16 cellular contexts compared by ENCODE assay signal in genomic region chr6:134238960-134239795, GRCh38.
A peak's percentile ranks its signal among the peaks of the same experiment; 100 is the strongest.
DNase-seq lines count a peak whose midpoint lies in the region; ATAC-seq, FAIRE-seq and TF ChIP-seq lines count a peak whose summit lies in the region.
"Had no signal": no experiment of that assay in that cellular context is flagged by ENCODE, and none has a peak within 500 bp of the region (broad histone marks: within the 10 kb centered on the region; RNA-seq: fewer than 3 reads in every experiment).

No MANE protein-coding gene starts in this region.

- no peak for DNase-seq in HepG2 (ENCODE audit: low spot score)
- no peak for DNase-seq in right lobe of liver
- DNase-seq in activated CD4-positive, alpha-beta memory T cell treated with anti-CD3 and anti-CD28 coated beads for 36 hours = no peak
- peak; percentile 35 for DNase-seq in fibroblast of pulmonary artery (ENCODE audit: low read depth)
- peak in 2 of 49 donors; percentile 16 to 49 for DNase-seq in substantia nigra (lab: John Stamatoyannopoulos, UW)
- no peak for DNase-seq in mesenchymal stem cell
- no peak for DNase-seq in GM19238 (ENCODE audit: insufficient read length, low spot score)
- DNase-seq: effector CD4-positive, alpha-beta T cell; foreskin melanocyte; GOT3; T-helper 9 cell; testis had no signal

- H2AFZ ChIP-seq in HepG2 (ENCODE audit: low read length) = peak overlapping the region; percentile 2
- H2AFZ ChIP-seq in mesenchymal stem cell (ENCODE audit: low read depth, low read length) = no peak overlapping the region

- H3K36me3 ChIP-seq in HepG2 (replicated peaks in 1 of 2; ENCODE audit: control insufficient read depth in 1 of 2, insufficient read depth in 2 of 2, low read length in 2 of 2) (no peaks in the 10 kb centered on the region), right lobe of liver (no peaks in the 10 kb centered on the region), mesenchymal stem cell (ENCODE audit: control insufficient read depth in 1 of 2, insufficient read depth in 2 of 2, low read depth in 1 of 2, low read length in 2 of 2) (no peaks in the 10 kb centered on the region)

- FAIRE-seq in HepG2 (lab: Jason Lieb, UNC) = no peak
- FAIRE-seq: islet of Langerhans had no signal

- H3K36me3 Mint-ChIP-seq in activated CD4-positive, alpha-beta memory T cell treated with anti-CD3 and anti-CD28 coated beads for 36 hours = peaks cover 2% of the 10 kb centered on the region

- no peak for TF ChIP-seq CTCF in HepG2 (CRISPR knock-in tag; IDR thresholded peaks at IDR 0.05)
- no peak for TF ChIP-seq CTCF in right lobe of liver (IDR thresholded peaks at IDR 0.05)
- TF ChIP-seq CTCF in fibroblast of pulmonary artery (IDR thresholded peaks at IDR 0.05; ENCODE audit: low read length, missing control alignments) = no peak

- H3K4ac ChIP-seq in mesenchymal stem cell (ENCODE audit: low read depth in 1 of 2, low read length in 2 of 2) = no peak overlapping the region

- H3K27ac Mint-ChIP-seq in activated CD4-positive, alpha-beta memory T cell treated with anti-CD3 and anti-CD28 coated beads for 36 hours = peak overlapping the region; percentile 71

- no peak overlapping the region for H2BK15ac ChIP-seq in mesenchymal stem cell (ENCODE audit: low read depth, poor library complexity, severe bottlenecking)

- H3K4me1 ChIP-seq in HepG2 (ENCODE audit: insufficient read depth, low read length) (peaks cover 28% of the 10 kb centered on the region), right lobe of liver (no peaks in the 10 kb centered on the region), mesenchymal stem cell (ENCODE audit: control insufficient read depth, insufficient read depth, low read depth, low read length) (peaks cover 7% of the 10 kb centered on the region)
- H3K4me1 ChIP-seq: BLaER1, testis had no signal

- H3K4me1 Mint-ChIP-seq in activated CD4-positive, alpha-beta memory T cell treated with anti-CD3 and anti-CD28 coated beads for 36 hours (ENCODE audit: low read depth) = peaks cover 46% of the 10 kb centered on the region

- POLR2A ChIA-PET in HepG2 (lab: Yijun Ruan, JAX) = no interaction called here
- POLR2A ChIA-PET in activated CD4-positive, alpha-beta memory T cell treated with anti-CD3 and anti-CD28 coated beads for 36 hours (lab: Charles Lee) = no interaction called here

- no peaks in the 10 kb centered on the region for H3K27me3 Mint-ChIP-seq in activated CD4-positive, alpha-beta memory T cell treated with anti-CD3 and anti-CD28 coated beads for 36 hours

- no peak for TF ChIP-seq EP300 in HepG2 (IDR thresholded peaks at IDR 0.05; ENCODE audit: low read depth in 2 of 2, low read length in 2 of 2)
- no peak for TF ChIP-seq EP300 in HepG2 (CRISPR knock-in tag; IDR thresholded peaks at IDR 0.05; ENCODE audit: borderline replicate concordance)

- TF ChIP-seq RAD21 in HepG2 (CRISPR knock-in tag; IDR thresholded peaks at IDR 0.05) = no peak

- no peak overlapping the region for H3K14ac ChIP-seq in mesenchymal stem cell (ENCODE audit: low read length in 2 of 2)

- H3K79me1 ChIP-seq in mesenchymal stem cell (replicated peaks; ENCODE audit: low read length, poor library complexity, severe bottlenecking) = no peaks in the 10 kb centered on the region

- ATAC-seq in HepG2 = no peak
- no peak for ATAC-seq in right lobe of liver
- ATAC-seq in HG02870 (IDR thresholded peaks at IDR 0.05; ENCODE audit: unreplicated experiment) = no peak
- ATAC-seq: Panc1 had no signal

- peaks cover 3% of the 10 kb centered on the region for H3K9me3 Mint-ChIP-seq in activated CD4-positive, alpha-beta memory T cell treated with anti-CD3 and anti-CD28 coated beads for 36 hours

- no peaks in the 10 kb centered on the region for H4K20me1 ChIP-seq in HepG2 (ENCODE audit: insufficient read depth, low read length)
- H4K20me1 ChIP-seq: BLaER1 had no signal

- no peaks in the 10 kb centered on the region for H3K79me2 ChIP-seq in HepG2 (ENCODE audit: insufficient read depth, low read length)

- in situ Hi-C loops in HepG2 (cut with HindIII; ENCODE audit: extremely low pct_ligation_motif_present, low pct_unique_long_range_greater_than_20kb) = no loop called here

- no peak overlapping the region for H3K4me3 Mint-ChIP-seq in activated CD4-positive, alpha-beta memory T cell treated with anti-CD3 and anti-CD28 coated beads for 36 hours

- intact Hi-C loops in HepG2 (cut with micrococcal nuclease; ENCODE audit: unreplicated experiment) = no loop called here
- intact Hi-C loops in right lobe of liver (cut with DNase I) = no loop called here
- intact Hi-C loops in activated CD4-positive, alpha-beta memory T cell treated with anti-CD3 and anti-CD28 coated beads for 36 hours (cut with micrococcal nuclease) = loop anchor here (5.0 kb wide), 1 partner anchor 42 kb away; no protein-coding TSS in a partner anchor

- H2BK120ac ChIP-seq in mesenchymal stem cell (ENCODE audit: low read depth, low read length) = no peak overlapping the region

- no peak overlapping the region for H2BK5ac ChIP-seq in mesenchymal stem cell (ENCODE audit: low read depth, low read length, poor library complexity, severe bottlenecking)

- H3K23ac ChIP-seq in mesenchymal stem cell (ENCODE audit: low read length in 2 of 2) = no peak overlapping the region

- TF ChIP-seq POLR2A in HepG2 (IDR thresholded peaks at IDR 0.05; ENCODE audit: insufficient read depth in 1 of 2, low read depth in 2 of 2, low read length in 2 of 2) = no peak
- no peak for TF ChIP-seq POLR2A in right lobe of liver (IDR thresholded peaks at IDR 0.05)

- H3K4me3 ChIP-seq in HepG2 (replicated peaks in 1 of 3; ENCODE audit: insufficient read depth in 1 of 3, low read depth in 2 of 3, low read length in 3 of 3) = no peak overlapping the region
- no peak overlapping the region for H3K4me3 ChIP-seq in right lobe of liver
- H3K4me3 ChIP-seq in fibroblast of pulmonary artery (replicated peaks; ENCODE audit: low read depth, low read length) = no peak overlapping the region
- no peak overlapping the region for H3K4me3 ChIP-seq in mesenchymal stem cell (ENCODE audit: insufficient read depth in 1 of 2, low read depth in 1 of 2, low read length in 2 of 2)
- H3K4me3 ChIP-seq: BLaER1, testis had no signal

- no peak overlapping the region for H3K27ac ChIP-seq in HepG2 (ENCODE audit: extremely low read length, insufficient read depth, low read length)
- no peak overlapping the region for H3K27ac ChIP-seq in right lobe of liver
- H3K27ac ChIP-seq in substantia nigra (ENCODE audit: low read depth, low read length, poor library complexity, severe bottlenecking) = peak overlapping the region; percentile 24
- no peak overlapping the region for H3K27ac ChIP-seq in mesenchymal stem cell (ENCODE audit: low read length, poor library complexity, severe bottlenecking)
- H3K27ac ChIP-seq: BLaER1, testis had no signal

- H4K8ac ChIP-seq in mesenchymal stem cell (ENCODE audit: low read length) = no peak overlapping the region

- no peaks in the 10 kb centered on the region for H3K9me3 ChIP-seq in HepG2 (ENCODE audit: low read length)
- H3K9me3 ChIP-seq in right lobe of liver = no peaks in the 10 kb centered on the region
- H3K9me3 ChIP-seq in mesenchymal stem cell (ENCODE audit: control insufficient read depth, low read length) = no peaks in the 10 kb centered on the region
- H3K9me3 ChIP-seq: BLaER1, testis had no signal

- H3K9ac ChIP-seq in HepG2 (ENCODE audit: insufficient read depth, low read depth, low read length) = no peak overlapping the region
- no peak overlapping the region for H3K9ac ChIP-seq in mesenchymal stem cell (ENCODE audit: low read length)
- H3K9ac ChIP-seq: BLaER1 had no signal

- 36% methylated on average over 6 of the region's 6 CpGs for WGBS in HepG2 (ENCODE audit: low lambda C conversion rate)
- 56% methylated on average over 5 of the region's 6 CpGs for WGBS in right lobe of liver (ENCODE audit: insufficient coverage, low coverage, low lambda C conversion rate, missing lambda C conversion rate)
- WGBS in mesenchymal stem cell = 89% methylated on average over 5 of the region's 6 CpGs

- no peak overlapping the region for H3K4me2 ChIP-seq in HepG2 (ENCODE audit: low read depth, low read length)
- no peak overlapping the region for H3K4me2 ChIP-seq in mesenchymal stem cell (ENCODE audit: low read length, poor library complexity, severe bottlenecking)
- H3K4me2 ChIP-seq: BLaER1 had no signal

- CTCF ChIA-PET in HepG2 (lab: Yijun Ruan, JAX; ENCODE audit: low intra/inter-chr PET ratio, low total read pairs) = no interaction called here
- CTCF ChIA-PET in activated CD4-positive, alpha-beta memory T cell treated with anti-CD3 and anti-CD28 coated beads for 36 hours (lab: Charles Lee) = no interaction called here

- H3K18ac ChIP-seq in mesenchymal stem cell (ENCODE audit: low read depth in 1 of 2, low read length in 2 of 2) = no peak overlapping the region

- no peak overlapping the region for H2AK5ac ChIP-seq in mesenchymal stem cell (ENCODE audit: low read length, severe bottlenecking)

- BruUV-seq in HepG2 (replicated peaks; lab: Mats Ljungman, UMichigan) = no TSS peak

- H3K27me3 ChIP-seq in HepG2 (ENCODE audit: control insufficient read depth in 1 of 2, insufficient read depth in 2 of 2, low read length in 2 of 2) = 0 out of 5 replicates have a peak, but pooled peaks cover 0 to 2% of the 10 kb centered on the region in 2 experiments
- no peaks in the 10 kb centered on the region for H3K27me3 ChIP-seq in right lobe of liver
- no peaks in the 10 kb centered on the region for H3K27me3 ChIP-seq in mesenchymal stem cell (ENCODE audit: control insufficient read depth in 1 of 2, insufficient read depth in 1 of 2, low read length in 2 of 2)
- H3K27me3 ChIP-seq: BLaER1, testis had no signal

- H4K91ac ChIP-seq in mesenchymal stem cell (ENCODE audit: low read length) = no peak overlapping the region

- no peak overlapping the region for H2BK12ac ChIP-seq in mesenchymal stem cell (ENCODE audit: low read length in 2 of 2)

TF ChIP-seq in HepG2, 621 proteins besides CTCF, POLR2A, EP300 and RAD21:
- no peak for TF ChIP-seq ESRRA (CRISPR knock-in tag; IDR thresholded peaks at IDR 0.05; ENCODE audit: low read depth)
- peak; percentile 52; the same call in 1 of the 2 replicates for TF ChIP-seq ZNF317 (CRISPR knock-in tag; IDR thresholded peaks at IDR 0.05)
